In genomic region chr3:161274691-161275298, GRCh38 we compare ENCODE assay signal across 1 cellular context.
TF ChIP-seq lines count a peak whose summit lies in the region.

No MANE protein-coding gene starts in this region.

TF ChIP-seq in neural cell, 6 proteins besides CTCF, POLR2A, EP300 and RAD21 (continued from another document):
- TF ChIP-seq EZH2 (IDR thresholded peaks at IDR 0.05; ENCODE audit: borderline replicate concordance, insufficient read depth, low read length, poor library complexity, severe bottlenecking), result no peak
- no peak for TF ChIP-seq SMC3 (conservative IDR thresholded peaks at IDR 0.05; ENCODE audit: poor library complexity)
- TF ChIP-seq POLR2AphosphoS5 (IDR thresholded peaks at IDR 0.05), result no peak
- TF ChIP-seq TAF1 (IDR thresholded peaks at IDR 0.05; ENCODE audit: low read depth), result no peak
TF ChIP-seq in neural cell: peak in this region for 0.
